Comparison of ENCODE assay signal across 8 cellular contexts in the genomic region with DNA sequence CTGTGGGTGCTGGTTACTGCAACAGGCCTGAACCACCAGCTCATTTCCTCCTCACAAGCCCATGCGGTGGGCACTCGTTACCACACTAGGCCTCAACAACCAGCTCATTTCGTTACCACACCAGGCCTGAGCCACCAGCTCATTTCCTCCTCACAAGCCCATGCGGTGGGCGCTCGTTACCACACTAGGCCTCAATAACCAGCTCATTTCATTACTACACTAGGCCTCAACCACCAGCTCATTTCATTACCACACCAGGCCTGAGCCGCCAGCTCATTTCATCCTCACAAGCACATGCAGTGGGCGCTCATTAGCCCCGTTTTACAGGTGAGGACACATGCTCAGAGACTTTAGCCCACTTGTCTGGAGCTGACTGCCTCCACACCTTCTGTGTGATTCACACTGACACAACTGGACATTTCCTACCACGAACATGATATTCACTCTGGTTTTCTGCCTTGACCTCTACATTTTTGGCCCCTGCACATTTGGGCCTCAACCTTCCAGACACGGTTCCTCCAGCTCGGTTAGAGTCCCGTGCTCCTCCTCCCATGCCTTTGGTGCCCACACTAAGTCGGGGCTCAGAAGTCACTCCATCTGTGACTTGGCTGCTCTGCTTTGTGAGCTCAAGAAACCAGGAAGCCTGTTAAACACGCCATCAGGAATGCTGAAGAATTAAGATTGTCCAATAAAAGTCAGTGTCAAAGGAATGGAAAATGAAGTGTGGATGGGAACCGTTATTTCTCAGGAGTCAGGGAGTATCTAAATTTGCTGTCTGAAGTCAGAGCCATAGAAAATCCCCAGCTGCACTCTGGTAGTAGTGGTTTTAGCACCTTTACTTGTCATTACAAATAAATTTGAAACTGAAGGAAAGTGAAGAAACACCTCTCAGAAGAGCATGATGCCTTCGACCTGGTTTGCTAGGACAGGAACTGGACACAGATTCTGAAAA. TPM values are rescaled to one million over a fixed set of nuclear protein-coding genes. Genes with fewer than 3 reads are reported as not detected.
A peak's percentile ranks its signal among the peaks of the same experiment; 100 is the strongest.
DNase-seq lines count a peak whose midpoint lies in the region; ATAC-seq and TF ChIP-seq lines count a peak whose summit lies in the region.

No MANE protein-coding gene starts in this region.

- peaks cover 27% of the 10 kb centered on the region for H3K4me1 Mint-ChIP-seq in activated CD4-positive, alpha-beta T cell treated with anti-CD3 and anti-CD28 coated beads, Interleukin-2, amount 10 ng/mL, durations not matched to agents 24 days and 14 days

- H3K4me3 ChIP-seq in mucosa of descending colon: no peak overlapping the region

- H3K27ac Mint-ChIP-seq in activated CD4-positive, alpha-beta T cell treated with anti-CD3 and anti-CD28 coated beads, Interleukin-2, amount 10 ng/mL, durations not matched to agents 24 days and 14 days: peak overlapping the region; percentile 87

- no peaks in the 10 kb centered on the region for H3K9me3 ChIP-seq in mucosa of descending colon

- DNase-seq in activated CD4-positive, alpha-beta T cell treated with anti-CD3 and anti-CD28 coated beads, Interleukin-2, amount 10 ng/mL, durations not matched to agents 24 days and 14 days: peak; percentile 82
- DNase-seq in mucosa of descending colon (peak in 2 of 3 donors; percentile 7 to 50), DMS153 (lab: John Stamatoyannopoulos, UW) (no peak), foreskin melanocyte (no peak), cerebellar nuclear complex (lab: John Stamatoyannopoulos, UW) (no peak), iPS-NIHi7 (ENCODE audit: extremely low spot score) (no peak)

- H3K27me3 Mint-ChIP-seq in activated CD4-positive, alpha-beta T cell treated with anti-CD3 and anti-CD28 coated beads, Interleukin-2, amount 10 ng/mL, durations not matched to agents 24 days and 14 days: peaks cover 4% of the 10 kb centered on the region

- intact Hi-C loops in activated CD4-positive, alpha-beta T cell treated with anti-CD3 and anti-CD28 coated beads, Interleukin-2, amount 10 ng/mL, durations not matched to agents 24 days and 14 days (cut with micrococcal nuclease): loop anchor here (1.0 to 5.0 kb wide), 6 partner anchors 56 to 313 kb away; a partner anchor contains a TSS
- intact Hi-C loops in mucosa of descending colon (cut with DNase I, micrococcal nuclease): no loop called here

- H3K4me1 ChIP-seq in mucosa of descending colon (ENCODE audit: low read depth): no peaks in the 10 kb centered on the region

- peak overlapping the region; percentile 41 for H3K4me3 Mint-ChIP-seq in activated CD4-positive, alpha-beta T cell treated with anti-CD3 and anti-CD28 coated beads, Interleukin-2, amount 10 ng/mL, durations not matched to agents 24 days and 14 days

- peak; percentile 89 for ATAC-seq in GM19035 (IDR thresholded peaks at IDR 0.05; ENCODE audit: unreplicated experiment)
- ATAC-seq in HG03039 (IDR thresholded peaks at IDR 0.05; ENCODE audit: unreplicated experiment): peak; percentile 89
- ATAC-seq in mucosa of descending colon: peak; percentile 62

- H3K9me3 Mint-ChIP-seq in activated CD4-positive, alpha-beta T cell treated with anti-CD3 and anti-CD28 coated beads, Interleukin-2, amount 10 ng/mL, durations not matched to agents 24 days and 14 days: no peaks in the 10 kb centered on the region

- no peaks in the 10 kb centered on the region for H3K36me3 ChIP-seq in mucosa of descending colon (ENCODE audit: low read depth)

- TF ChIP-seq CTCF in mucosa of descending colon (IDR thresholded peaks at IDR 0.05): no peak

- no peaks in the 10 kb centered on the region for H3K36me3 Mint-ChIP-seq in activated CD4-positive, alpha-beta T cell treated with anti-CD3 and anti-CD28 coated beads, Interleukin-2, amount 10 ng/mL, durations not matched to agents 24 days and 14 days (ENCODE audit: low read depth)

RNA-seq across cellular contexts. Expression of a gene that starts 55.8 kb away (rescaled TPM):
- 10.9 and 12.2 TPM in 2 replicates for total RNA-seq in activated CD4-positive, alpha-beta T cell treated with anti-CD3 and anti-CD28 coated beads, Interleukin-2, amount 10 ng/mL, durations not matched to agents 24 days and 14 days
- 10 to 100 TPM; 15.3 to 18.0 (median 17.1) TPM for total RNA-seq in mucosa of descending colon

Comparison
In these comparisons a context has a peak if more than half of its experiments do, and no peak if none do; other contexts are left out.
1. DNase-seq: peak in activated CD4-positive, alpha-beta T cell treated with anti-CD3 and anti-CD28 coated beads, Interleukin-2, amount 10 ng/mL, durations not matched to agents 24 days and 14 days (single experiment) and mucosa of descending colon (2 of 3); none in DMS153 (single experiment), foreskin melanocyte (single experiment), cerebellar nuclear complex (0 of 2) and iPS-NIHi7 (single experiment).
2. Peak in every context shown above with its lines, with median percentiles within 50 percentile points of each other: ATAC-seq.